Comparison of ENCODE assay signal across 19 cellular contexts in genomic region chr6:40285535-40285934, GRCh38.
DNase-seq lines count a peak whose midpoint lies in the region; ATAC-seq, FAIRE-seq and TF ChIP-seq lines count a peak whose summit lies in the region.
"Had no signal": no experiment of that assay in that cellular context is flagged by ENCODE, and none has a peak within 500 bp of the region (broad histone marks: within the 10 kb centered on the region; RNA-seq: fewer than 3 reads in every experiment).

No MANE protein-coding gene starts in this region.

- TF ChIP-seq CTCF in H9 (conservative IDR thresholded peaks at IDR 0.05) = no peak
- no peak for TF ChIP-seq CTCF in H1 (IDR thresholded peaks at IDR 0.05; ENCODE audit: control extremely low read depth in 1 of 3, insufficient read depth in 1 of 3, low read depth in 1 of 3, low read length in 3 of 3)
- no peak for TF ChIP-seq CTCF in MCF 10A (IDR thresholded peaks at IDR 0.05; ENCODE audit: unreplicated experiment)

- H3K4me1 ChIP-seq in H9 (ENCODE audit: insufficient read depth, low read length) (peaks cover 23% of the 10 kb centered on the region; the same call in 1 of the 2 replicates), H1 (replicated peaks in 1 of 4; ENCODE audit: control insufficient read depth in 3 of 4, insufficient read depth in 4 of 4, low read length in 3 of 4) (peaks cover 17 to 39% (median 25%) of the 10 kb centered on the region in 4 experiments), iPS-18a (ENCODE audit: control insufficient read depth, low read depth, low read length) (peaks cover 45% of the 10 kb centered on the region)
- H3K4me1 ChIP-seq: BLaER1 had no signal

- H3K36me3 ChIP-seq in H1 (ENCODE audit: control insufficient read depth in 2 of 4, insufficient read depth in 4 of 4, low read length in 3 of 4) = no peaks in the 10 kb centered on the region
- no peaks in the 10 kb centered on the region for H3K36me3 ChIP-seq in iPS-18a (ENCODE audit: control insufficient read depth, low read depth, low read length)
- H3K36me3 ChIP-seq: BLaER1 had no signal

- no peaks in the 10 kb centered on the region for H3K79me2 ChIP-seq in H9 (ENCODE audit: insufficient read depth, low read length)
- no peaks in the 10 kb centered on the region for H3K79me2 ChIP-seq in H1 (ENCODE audit: control insufficient read depth in 1 of 2, insufficient read depth in 2 of 2, low read length in 2 of 2)

- H3K79me1 ChIP-seq in H9 (ENCODE audit: insufficient read depth, low read depth, low read length, poor library complexity, severe bottlenecking) (no peaks in the 10 kb centered on the region), H1 (ENCODE audit: low read depth, low read length) (no peaks in the 10 kb centered on the region)

- H3K9me3 ChIP-seq in H9 (ENCODE audit: control insufficient read depth, low read depth, low read length) (no peaks in the 10 kb centered on the region), H1 (ENCODE audit: insufficient read depth in 2 of 2, low read depth in 1 of 2, low read length in 1 of 2) (no peaks in the 10 kb centered on the region), iPS-18a (ENCODE audit: control insufficient read depth, low read depth, low read length) (no peaks in the 10 kb centered on the region)
- H3K9me3 ChIP-seq: BLaER1 had no signal

- H4K20me1 ChIP-seq in H9 (ENCODE audit: control insufficient read depth, insufficient read depth, insufficient read length) (no peaks in the 10 kb centered on the region), H1 (replicated peaks in 1 of 2; ENCODE audit: control insufficient read depth in 1 of 2, insufficient read depth in 2 of 2, low read length in 2 of 2) (no peaks in the 10 kb centered on the region)
- H4K20me1 ChIP-seq: BLaER1 had no signal

- H2BK5ac ChIP-seq in H9 (ENCODE audit: insufficient read length, low read length) (no peak overlapping the region), H1 (ENCODE audit: low read depth, low read length) (peak overlapping the region; percentile 37; the same call in 1 of the 2 replicates)

- H3K9ac ChIP-seq in H9 (ENCODE audit: extremely low read depth, insufficient read length, low read length) = no peak overlapping the region
- H3K9ac ChIP-seq in H1 (replicated peaks in 1 of 4; ENCODE audit: extremely low read depth in 1 of 4, low read depth in 3 of 4, low read length in 3 of 4) = no peak overlapping the region; a peak in 2 of 7 replicates
- H3K9ac ChIP-seq in iPS-18a (ENCODE audit: low read length) = no peak overlapping the region
- H3K9ac ChIP-seq: BLaER1 had no signal

- intact Hi-C loops in MCF 10A (cut with micrococcal nuclease) = no loop called here

- H3K9me3 Mint-ChIP-seq in H9 = no peaks in the 10 kb centered on the region
- H3K9me3 Mint-ChIP-seq in MCF 10A (ENCODE audit: unreplicated experiment) = peaks cover 24% of the 10 kb centered on the region
- H3K9me3 Mint-ChIP-seq: CD4-positive, alpha-beta memory T cell had no signal

- H3K14ac ChIP-seq in H9 (ENCODE audit: insufficient read depth, low read length) (no peak overlapping the region), H1 (ENCODE audit: insufficient read length) (no peak overlapping the region)

- TF ChIP-seq POLR2A in H1 (IDR thresholded peaks at IDR 0.05; ENCODE audit: control extremely low read depth in 1 of 2, low read depth in 2 of 2, low read length in 2 of 2) (no peak), erythroblast (IDR thresholded peaks at IDR 0.05; ENCODE audit: low read length) (no peak)

- H3K36me3 Mint-ChIP-seq in H9 (ENCODE audit: insufficient read depth in 1 of 3, low read depth in 3 of 3) (peaks cover 0 to 2% (median 0%) of the 10 kb centered on the region in 3 experiments; a peak in 1 of 7 replicates), MCF 10A (ENCODE audit: insufficient read depth, unreplicated experiment) (no peaks in the 10 kb centered on the region)
- H3K36me3 Mint-ChIP-seq: CD14-positive monocyte; CD4-positive, alpha-beta memory T cell had no signal

- no peak overlapping the region for H2AFZ ChIP-seq in H9 (ENCODE audit: low read length)
- 0 out of 2 replicates have a peak overlapping the region, but pooled peaks have one; percentile 9 for H2AFZ ChIP-seq in H1 (ENCODE audit: low read length)

- H2AK5ac ChIP-seq in H9 (ENCODE audit: insufficient read length, low read length) (no peak overlapping the region), H1 (ENCODE audit: low read depth, low read length) (peak overlapping the region; percentile 27; the same call in 1 of the 2 replicates)

- no peak overlapping the region for H3K4ac ChIP-seq in H9 (ENCODE audit: low read depth, low read length)
- peak overlapping the region; percentile 23 for H3K4ac ChIP-seq in H1 (replicated peaks; ENCODE audit: insufficient read length, low read depth, low read length)

- H3K18ac ChIP-seq in H9 (ENCODE audit: insufficient read length, low read depth, low read length) (no peak overlapping the region), H1 (ENCODE audit: extremely low read depth, low read length) (0 out of 2 replicates have a peak overlapping the region, but pooled peaks have one; percentile 64)

- H3K4me3 Mint-ChIP-seq in H9 = peak overlapping the region; percentile 16 to 21; a peak in 2 of 5 replicates
- no peak overlapping the region for H3K4me3 Mint-ChIP-seq in MCF 10A (ENCODE audit: unreplicated experiment)
- H3K4me3 Mint-ChIP-seq: CD4-positive, alpha-beta memory T cell had no signal

- H3K4me3 ChIP-seq in H1 (ENCODE audit: extremely low read depth in 1 of 4, insufficient read depth in 2 of 4, low read depth in 3 of 4, low read length in 4 of 4) = peak overlapping the region in 1 of 4 experiments; percentile 41; a peak in 1 of 8 replicates
- peak overlapping the region; percentile 23 for H3K4me3 ChIP-seq in iPS-18a (ENCODE audit: low read length)
- H3K4me3 ChIP-seq: BLaER1, GM12878, K562 had no signal

- H3K27ac Mint-ChIP-seq in H9 (peak overlapping the region; percentile 91 to 97 (median 92)), MCF 10A (ENCODE audit: low read depth, unreplicated experiment) (no peak overlapping the region)
- H3K27ac Mint-ChIP-seq: CD14-positive monocyte; CD4-positive, alpha-beta memory T cell had no signal

- peak overlapping the region; percentile 35 for H3K27ac ChIP-seq in H9 (ENCODE audit: insufficient read length, low read depth, low read length)
- H3K27ac ChIP-seq in H1 (ENCODE audit: low read depth, low read length) = peak overlapping the region; percentile 53; the same call in 1 of the 2 replicates
- H3K27ac ChIP-seq in iPS-18a (ENCODE audit: low read length) = no peak overlapping the region
- H3K27ac ChIP-seq: BLaER1 had no signal

- no peak overlapping the region for H3T11ph ChIP-seq in H9 (ENCODE audit: low read length)

- TF ChIP-seq RAD21 in H1 (IDR thresholded peaks at IDR 0.05 in 1 of 2, conservative IDR thresholded peaks at IDR 0.05 in 1 of 2; ENCODE audit: low read depth in 2 of 2, low read length in 2 of 2) = no peak

- H3K56ac ChIP-seq in H9 (ENCODE audit: insufficient read length, low read depth, low read length) = no peak overlapping the region
- no peak overlapping the region for H3K56ac ChIP-seq in H1 (replicated peaks; ENCODE audit: insufficient read length, low read depth, low read length)

- no peak for DNase-seq in H9
- DNase-seq in NCI-H526 treated with DMSO at 0.1 percent for 48 hours (lab: John Stamatoyannopoulos, UW) = peak; percentile 17
- DNase-seq in H1 (ENCODE audit: low read depth in 1 of 2, low spot score in 2 of 2) = no peak
- no peak for DNase-seq in erythroblast (lab: John Stamatoyannopoulos, UW)
- DNase-seq in activated CD4-positive, CD25-positive, alpha-beta regulatory T cell (lab: John Stamatoyannopoulos, UW) = no peak
- no peak for DNase-seq in MCF 10A (ENCODE audit: unreplicated experiment)
- DNase-seq: 8988T; Calu3; CD4-positive, alpha-beta memory T cell; DMS79 treated with DMSO at 0.1 percent for 48 hours; IMR-90 had no signal

- H3K4me1 Mint-ChIP-seq in H9 (peaks cover 59 to 62% of the 10 kb centered on the region in 2 experiments), MCF 10A (ENCODE audit: insufficient read depth, unreplicated experiment) (no peaks in the 10 kb centered on the region)
- H3K4me1 Mint-ChIP-seq: CD14-positive monocyte; CD4-positive, alpha-beta memory T cell had no signal

- peak overlapping the region; percentile 83 for H3K4me2 ChIP-seq in H9 (ENCODE audit: insufficient read depth, insufficient read length, low read length)
- peak overlapping the region; percentile 63 to 67 for H3K4me2 ChIP-seq in H1 (ENCODE audit: insufficient read depth in 1 of 2, low read depth in 2 of 2, low read length in 2 of 2)
- H3K4me2 ChIP-seq: BLaER1 had no signal

- H4K8ac ChIP-seq in H9 (replicated peaks; ENCODE audit: insufficient read length, low read depth, low read length) (no peak overlapping the region), H1 (ENCODE audit: extremely low read depth, insufficient read depth, low read length) (no peak overlapping the region)

- H2BK12ac ChIP-seq in H9 (ENCODE audit: insufficient read length, low read depth, low read length) = no peak overlapping the region
- peak overlapping the region; percentile 40; the same call in 1 of the 2 replicates for H2BK12ac ChIP-seq in H1 (ENCODE audit: low read depth, low read length)

- H3K27me3 Mint-ChIP-seq in H9 (ENCODE audit: low read depth) (peaks cover 5% of the 10 kb centered on the region), MCF 10A (ENCODE audit: insufficient read depth, unreplicated experiment) (no peaks in the 10 kb centered on the region)

- no peak for ATAC-seq in HG03432 (IDR thresholded peaks at IDR 0.05; ENCODE audit: unreplicated experiment)
- ATAC-seq: GM12878, HCT116, K562 had no signal

- H4K5ac ChIP-seq in H9 (ENCODE audit: insufficient read length, low read depth, low read length) = no peak overlapping the region
- H4K5ac ChIP-seq in H1 (ENCODE audit: insufficient read length, low read depth, low read length) = no peak overlapping the region

- H3K23me2 ChIP-seq in H9 (ENCODE audit: insufficient read length, low read depth, low read length, poor library complexity, severe bottlenecking) = no peaks in the 10 kb centered on the region
- peaks cover 3% of the 10 kb centered on the region; the same call in 1 of the 2 replicates for H3K23me2 ChIP-seq in H1 (ENCODE audit: low read depth, low read length)

- H4K91ac ChIP-seq in H9 (ENCODE audit: insufficient read length, low read depth, low read length) (no peak overlapping the region), H1 (replicated peaks; ENCODE audit: insufficient read length, low read length) (peak overlapping the region; percentile 22)

- FAIRE-seq in H1 (lab: Jason Lieb, UNC) = peak; percentile 84
- FAIRE-seq: GM12878, H54, K562 had no signal

- TF ChIP-seq EP300 in H1 (IDR thresholded peaks at IDR 0.05; ENCODE audit: borderline replicate concordance in 1 of 2, low read depth in 2 of 2, low read length in 2 of 2) = no peak

- BruUV-seq in MCF 10A (replicated peaks; lab: Mats Ljungman, UMichigan) = no TSS peak

- H3K23ac ChIP-seq in H9 (ENCODE audit: insufficient read length, low read depth, low read length) = no peak overlapping the region
- no peak overlapping the region for H3K23ac ChIP-seq in H1 (ENCODE audit: insufficient read length)

- H2BK120ac ChIP-seq in H9 (ENCODE audit: low read depth, low read length, poor library complexity, severe bottlenecking) = no peak overlapping the region
- peak overlapping the region; percentile 67 for H2BK120ac ChIP-seq in H1 (replicated peaks; ENCODE audit: low read depth, low read length)

- no CpG with 5 or more reads among the region's 3 CpGs for WGBS in H9 (ENCODE audit: extremely low coverage, insufficient read length, low lambda C conversion rate)
- WGBS in H1 (ENCODE audit: extremely low coverage in 1 of 2, insufficient coverage in 1 of 2, insufficient read length in 1 of 2, insufficient replicate concordance in 2 of 2, low coverage in 1 of 2, low lambda C conversion rate in 2 of 2, missing lambda C conversion rate in 1 of 2), 2 experiments = 41% methylated on average over 3 of the region's 3 CpGs; no CpG with 5 or more reads in 1 of the 2 experiments

- H2BK20ac ChIP-seq in H9 (ENCODE audit: low read depth, low read length, poor library complexity, severe bottlenecking) (no peak overlapping the region), H1 (ENCODE audit: low read length) (peak overlapping the region; percentile 24; the same call in 1 of the 2 replicates)

- no peaks in the 10 kb centered on the region for H3K27me3 ChIP-seq in H9 (ENCODE audit: insufficient read depth, low read length)
- no peaks in the 10 kb centered on the region for H3K27me3 ChIP-seq in H1 (replicated peaks in 1 of 4; ENCODE audit: control insufficient read depth in 3 of 4, extremely low read depth in 1 of 4, insufficient read depth in 3 of 4, low read length in 3 of 4)
- no peaks in the 10 kb centered on the region for H3K27me3 ChIP-seq in iPS-18a (ENCODE audit: control insufficient read depth, insufficient read depth, low read length)
- H3K27me3 ChIP-seq: BLaER1 had no signal

- POLR2A ChIA-PET in H1 (lab: Charles Lee; ENCODE audit: partially characterized antibody) (no interaction called here), MCF 10A (lab: Yijun Ruan, JAX) (no interaction called here)

- CTCF ChIA-PET in H1 (lab: Charles Lee; ENCODE audit: partially characterized antibody) (interaction anchor here (0.9 to 1.8 kb wide), 6 partner anchors 8 to 239 kb away, joined by 3 to 4 read pairs (median 4); no protein-coding TSS in a partner anchor), MCF 10A (lab: Yijun Ruan, JAX) (no interaction called here)

- H2BK15ac ChIP-seq in H9 (ENCODE audit: low read depth, low read length) (no peak overlapping the region), H1 (ENCODE audit: low read length) (no peak overlapping the region)
